Comparison of ENCODE assay signal across 8 cellular contexts in genomic region chr9:132406554-132407122, GRCh38. TPM values are rescaled to one million over a fixed set of nuclear protein-coding genes. Genes with fewer than 3 reads are reported as not detected.
A peak's percentile ranks its signal among the peaks of the same experiment; 100 is the strongest.
DNase-seq lines count a peak whose midpoint lies in the region; ATAC-seq, FAIRE-seq and TF ChIP-seq lines count a peak whose summit lies in the region.

TTF1 (minus strand) TSS chr9:132406840; CDS start chr9:132402821, 4,019 bp downstream.

- H3K27me3 ChIP-seq in bronchial epithelial cell (ENCODE audit: control insufficient read depth, insufficient read depth, low read length): peaks cover 1% of the 10 kb centered on the region

- H3K4me3 ChIP-seq in AG04449 (ENCODE audit: low read depth, low read length): peak within 1 kb of the TSS; percentile 84
- peak within 1 kb of the TSS; percentile 58 for H3K4me3 ChIP-seq in bronchial epithelial cell (ENCODE audit: low read depth, low read length)

- FAIRE-seq in bronchial epithelial cell (lab: Jason Lieb, UNC): no peak

- peak; percentile 9 for DNase-seq in AG04449 (ENCODE audit: low read depth, low spot score)
- peak; percentile 96 for DNase-seq in NCI-H345 (lab: John Stamatoyannopoulos, UW)
- DNase-seq in WTC11 (ENCODE audit: low spot score): peak; percentile 90
- peak; percentile 77 for DNase-seq in bronchial epithelial cell (ENCODE audit: low read depth)
- DNase-seq in immature natural killer cell: peak; percentile 89 to 93 (median 92)
- DNase-seq in smooth muscle cell of the brain vasculature (ENCODE audit: low read depth, low spot score): peak; percentile 55

- H3K9me3 Mint-ChIP-seq in WTC11 (no peaks in the 10 kb centered on the region), immature natural killer cell (no peaks in the 10 kb centered on the region)

- no peak for TF ChIP-seq CTCF in AG04449 (IDR thresholded peaks at IDR 0.05; ENCODE audit: insufficient read depth, low read length, missing control alignments)
- no peak for TF ChIP-seq CTCF in WTC11 (IDR thresholded peaks at IDR 0.05)
- no peak for TF ChIP-seq CTCF in bronchial epithelial cell (IDR thresholded peaks at IDR 0.05; ENCODE audit: insufficient read depth, low read length, severe bottlenecking)

- H3K27me3 Mint-ChIP-seq in WTC11 (ENCODE audit: low read depth): peaks cover 27% of the 10 kb centered on the region
- peaks cover 15 to 21% (median 18%) of the 10 kb centered on the region in 3 donors for H3K27me3 Mint-ChIP-seq in immature natural killer cell (ENCODE audit: low read depth in 3 of 3)

- H3K4me3 Mint-ChIP-seq in WTC11: peak within 1 kb of the TSS; percentile 87
- H3K4me3 Mint-ChIP-seq in immature natural killer cell: peak within 1 kb of the TSS; percentile 87 to 96 (median 93)

- POLR2A ChIA-PET in AG04449 (lab: Yijun Ruan, JAX): no interaction called here
- POLR2A ChIA-PET in WTC11 (lab: Charles Lee): no interaction called here

- peak within 1 kb of the TSS; percentile 67; the same call in 1 of the 2 replicates for H3K27ac Mint-ChIP-seq in WTC11
- H3K27ac Mint-ChIP-seq in immature natural killer cell: peak within 1 kb of the TSS; percentile 84 to 94 (median 90)

- H3K36me3 Mint-ChIP-seq in WTC11 (peaks cover 10% of the 10 kb centered on the region), immature natural killer cell (peaks cover 10% of the 10 kb centered on the region in 3 donors)

- H3K4me1 Mint-ChIP-seq in WTC11: peaks cover 27% of the 10 kb centered on the region
- H3K4me1 Mint-ChIP-seq in immature natural killer cell: peaks cover 45 to 63% of the 10 kb centered on the region in 2 donors

- H3K36me3 ChIP-seq in bronchial epithelial cell (ENCODE audit: control insufficient read depth, insufficient read depth, low read length): peaks cover 5% of the 10 kb centered on the region

- CTCF ChIA-PET in AG04449 (lab: Yijun Ruan, JAX) (interaction anchor here (0.9 kb wide), 1 partner anchor 18 kb away, joined by 3 read pairs; no protein-coding TSS in a partner anchor), WTC11 (lab: Charles Lee) (no interaction called here)

- in situ Hi-C loops in GM18951 (cut with MboI; ENCODE audit: low sequenced_read_pairs, unreplicated experiment): no loop called here

- peak; percentile 58 for TF ChIP-seq POLR2A in GM18951 (IDR thresholded peaks at IDR 0.05; ENCODE audit: extremely low read depth, insufficient read depth, insufficient read length)

- ATAC-seq in HG03342 (IDR thresholded peaks at IDR 0.05; ENCODE audit: unreplicated experiment) (peak; percentile 78), WTC11 (peak; percentile 62)

TF ChIP-seq in WTC11, 78 proteins besides CTCF, POLR2A, EP300 and RAD21:
- TF ChIP-seq HMGA2 (CRISPR knock-in tag; IDR thresholded peaks at IDR 0.05) (no peak), NFATC4 (CRISPR knock-in tag; IDR thresholded peaks at IDR 0.05) (no peak), ARID4B (CRISPR knock-in tag; IDR thresholded peaks at IDR 0.05; ENCODE audit: borderline replicate concordance) (no peak; the same call in 1 of the 2 replicates), NR2C2 (CRISPR knock-in tag; IDR thresholded peaks at IDR 0.05) (peak; percentile 38; the same call in 1 of the 2 replicates), E2F5 (CRISPR knock-in tag; IDR thresholded peaks at IDR 0.05) (peak; percentile 29; the same call in 1 of the 2 replicates), CREM (CRISPR knock-in tag; IDR thresholded peaks at IDR 0.05) (0 out of 2 replicates have a peak, but pooled peaks have one; percentile 55), FOXK1 (CRISPR knock-in tag; IDR thresholded peaks at IDR 0.05) (peak; percentile 77), ETV6 (CRISPR knock-in tag; IDR thresholded peaks at IDR 0.05) (peak; percentile 72; the same call in 1 of the 2 replicates)

RNA-seq across cellular contexts. Expression of gene TTF1, which starts in this region (rescaled TPM):
- total RNA-seq in WTC11 (2021): 18.3 to 23.8 TPM (median 20.5 TPM) in 3 replicates
- 7.1 and 10.5 TPM in 2 replicates for total RNA-seq in bronchial epithelial cell
- 1 to 10 TPM; 1.5 to 6.8 (median 6.5) TPM for polyA plus RNA-seq in immature natural killer cell

Comparison
In these comparisons a context has a peak if more than half of its experiments do, and no peak if none do; other contexts are left out.
1. Peak in every context shown above with its lines: DNase-seq, ATAC-seq and H3K4me3 ChIP-seq.
2. DNase-seq: peak in every context shown above with its lines; median percentile 96 in NCI-H345; 92 in immature natural killer cell; 90 in WTC11; 77 in bronchial epithelial cell; 55 in smooth muscle cell of the brain vasculature; 9 in AG04449.